In the genomic region with DNA sequence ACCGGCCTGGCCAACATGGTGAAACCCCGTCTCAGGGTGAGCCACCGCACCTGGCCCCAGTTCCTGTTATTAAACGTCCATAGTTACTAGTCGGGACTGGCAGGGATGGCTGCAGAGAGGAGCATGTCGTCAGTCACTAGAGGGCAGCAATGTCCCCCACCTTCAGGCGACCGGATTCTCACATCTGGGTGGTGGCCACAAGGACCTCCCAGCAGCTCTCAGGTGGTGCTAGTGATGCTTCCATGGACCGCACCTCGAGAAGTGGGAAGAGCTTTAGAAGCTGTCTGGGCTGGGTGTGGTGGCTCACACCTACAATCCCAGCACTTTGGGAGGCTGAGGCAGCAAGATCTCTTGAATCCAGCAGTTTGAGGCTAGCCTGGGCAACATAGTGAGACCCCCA, we compare ENCODE assay signal across 8 cellular contexts. TPM values are rescaled to one million over a fixed set of nuclear protein-coding genes. Genes with fewer than 3 reads are reported as not detected.
DNase-seq lines count a peak whose midpoint lies in the region; ATAC-seq and TF ChIP-seq lines count a peak whose summit lies in the region.

No MANE protein-coding gene starts in this region.

- intact Hi-C loops in A673 (cut with micrococcal nuclease; ENCODE audit: unreplicated experiment) (no loop called here), PC-9 (cut with micrococcal nuclease; ENCODE audit: unreplicated experiment) (loop anchor here (5.0 kb wide), 1 partner anchor 76 kb away; no protein-coding TSS in a partner anchor)

- TF ChIP-seq CTCF in A673 (conservative IDR thresholded peaks at IDR 0.05; ENCODE audit: low read depth, low read length) (peak; percentile 58), PC-9 (conservative IDR thresholded peaks at IDR 0.05) (peak; percentile 67)

- peak overlapping the region; percentile 69 for H3K27ac Mint-ChIP-seq in activated T-helper 17 cell treated with anti-CD3 and anti-CD28 coated beads, Interleukin-2, amount 50 U/mL, for 72 hours
- no peak overlapping the region for H3K27ac Mint-ChIP-seq in stimulated activated effector memory CD8-positive, alpha-beta T cell treated with anti-CD3 and anti-CD28 coated beads, Interleukin-12 subunit alpha, Interleukin-12 subunit beta, amount 100 ng/mL, for 72 hours

- peaks cover 5% of the 10 kb centered on the region for H3K4me1 Mint-ChIP-seq in activated T-helper 17 cell treated with anti-CD3 and anti-CD28 coated beads, Interleukin-2, amount 50 U/mL, for 72 hours
- peaks cover 7% of the 10 kb centered on the region for H3K4me1 Mint-ChIP-seq in stimulated activated effector memory CD8-positive, alpha-beta T cell treated with anti-CD3 and anti-CD28 coated beads, Interleukin-12 subunit alpha, Interleukin-12 subunit beta, amount 100 ng/mL, for 72 hours

- no peak overlapping the region for H3K4me3 Mint-ChIP-seq in activated T-helper 17 cell treated with anti-CD3 and anti-CD28 coated beads, Interleukin-2, amount 50 U/mL, for 72 hours
- no peak overlapping the region for H3K4me3 Mint-ChIP-seq in stimulated activated effector memory CD8-positive, alpha-beta T cell treated with anti-CD3 and anti-CD28 coated beads, Interleukin-12 subunit alpha, Interleukin-12 subunit beta, amount 100 ng/mL, for 72 hours

- CTCF ChIA-PET in A673 (lab: Charles Lee) (no interaction called here), PC-9 (lab: Charles Lee) (no interaction called here)

- peak; percentile 57 for DNase-seq in A673 (ENCODE audit: low spot score)
- peak; percentile 55 to 67 for DNase-seq in PC-9
- peak; percentile 14 for DNase-seq in iris pigment epithelial cell (ENCODE audit: low read depth)
- DNase-seq in stimulated activated effector memory CD8-positive, alpha-beta T cell treated with anti-CD3 and anti-CD28 coated beads, Interleukin-12 subunit alpha, Interleukin-12 subunit beta, amount 100 ng/mL, for 72 hours (ENCODE audit: low spot score in 2 of 2) = peak; percentile 31 to 83
- no peak for DNase-seq in C1 segment of cervical spinal cord (lab: John Stamatoyannopoulos, UW)

- H3K4me2 ChIP-seq in PC-9 = no peak overlapping the region

- no TSS peak for BruUV-seq in A673 (replicated peaks; lab: Mats Ljungman, UMichigan)
- no TSS peak for BruUV-seq in PC-9 (replicated peaks; lab: Mats Ljungman, UMichigan)

- H3K36me3 ChIP-seq in A673 (ENCODE audit: insufficient read depth, low read length, poor library complexity, severe bottlenecking) (no peaks in the 10 kb centered on the region), PC-9 (ENCODE audit: low read depth) (no peaks in the 10 kb centered on the region)

- H3K36me3 Mint-ChIP-seq in activated T-helper 17 cell treated with anti-CD3 and anti-CD28 coated beads, Interleukin-2, amount 50 U/mL, for 72 hours (ENCODE audit: low read depth) = no peaks in the 10 kb centered on the region
- peaks cover 6% of the 10 kb centered on the region for H3K36me3 Mint-ChIP-seq in stimulated activated effector memory CD8-positive, alpha-beta T cell treated with anti-CD3 and anti-CD28 coated beads, Interleukin-12 subunit alpha, Interleukin-12 subunit beta, amount 100 ng/mL, for 72 hours

- H3K27ac ChIP-seq in A673 (ENCODE audit: low read depth, low read length, poor library complexity, severe bottlenecking) = no peak overlapping the region
- H3K27ac ChIP-seq in PC-9 = no peak overlapping the region

- H3K27me3 Mint-ChIP-seq in activated T-helper 17 cell treated with anti-CD3 and anti-CD28 coated beads, Interleukin-2, amount 50 U/mL, for 72 hours = peaks cover 10% of the 10 kb centered on the region

- no peaks in the 10 kb centered on the region; the same call in 1 of the 2 replicates for H3F3A ChIP-seq in PC-9 (ENCODE audit: insufficient read depth, low read depth)

- H3K4me3 ChIP-seq in A673 (ENCODE audit: low read depth, low read length, poor library complexity, severe bottlenecking) (no peak overlapping the region), PC-9 (no peak overlapping the region)

- H3K9me2 ChIP-seq in PC-9 (ENCODE audit: insufficient read depth) = no peaks in the 10 kb centered on the region

- no peaks in the 10 kb centered on the region for H3K9me3 ChIP-seq in A673 (ENCODE audit: low read depth, low read length, poor library complexity, severe bottlenecking)
- no peaks in the 10 kb centered on the region for H3K9me3 ChIP-seq in PC-9 (ENCODE audit: insufficient read depth, low read depth)

- no peaks in the 10 kb centered on the region for H4K20me1 ChIP-seq in PC-9 (ENCODE audit: insufficient read depth)

- H3K79me2 ChIP-seq in PC-9 (ENCODE audit: low read depth) = no peaks in the 10 kb centered on the region

- ATAC-seq in GM18502 (IDR thresholded peaks at IDR 0.05; ENCODE audit: poor library complexity, unreplicated experiment) (peak; percentile 66), HG03097 (IDR thresholded peaks at IDR 0.05; ENCODE audit: low FRiP score, unreplicated experiment) (peak; percentile 83)
- ATAC-seq in activated T-helper 17 cell treated with anti-CD3 and anti-CD28 coated beads, Interleukin-2, amount 50 U/mL, for 72 hours (replicated peaks) = peak; percentile 69
- peak; percentile 81 for ATAC-seq in stimulated activated effector memory CD8-positive, alpha-beta T cell treated with anti-CD3 and anti-CD28 coated beads, Interleukin-12 subunit alpha, Interleukin-12 subunit beta, amount 100 ng/mL, for 72 hours

- no peak overlapping the region for H2AFZ ChIP-seq in PC-9

- POLR2A ChIA-PET in A673 (lab: Charles Lee; ENCODE audit: low non-redundant PET) (no interaction called here), PC-9 (lab: Charles Lee; ENCODE audit: unreplicated experiment) (no interaction called here)

- H3K27me3 ChIP-seq in A673 (replicated peaks; ENCODE audit: insufficient read depth, low read depth, low read length, poor library complexity) = no peaks in the 10 kb centered on the region
- no peaks in the 10 kb centered on the region for H3K27me3 ChIP-seq in PC-9 (ENCODE audit: insufficient read depth, low read depth)

- H3K4me1 ChIP-seq in A673 (ENCODE audit: insufficient read depth, low read length, poor library complexity, severe bottlenecking) (no peaks in the 10 kb centered on the region), PC-9 (replicated peaks; ENCODE audit: insufficient read depth) (no peaks in the 10 kb centered on the region)

- H3K9me3 Mint-ChIP-seq in activated T-helper 17 cell treated with anti-CD3 and anti-CD28 coated beads, Interleukin-2, amount 50 U/mL, for 72 hours = no peaks in the 10 kb centered on the region
- H3K9me3 Mint-ChIP-seq in stimulated activated effector memory CD8-positive, alpha-beta T cell treated with anti-CD3 and anti-CD28 coated beads, Interleukin-12 subunit alpha, Interleukin-12 subunit beta, amount 100 ng/mL, for 72 hours = no peaks in the 10 kb centered on the region

RNA-seq across cellular contexts. Expression of a gene that starts 13.3 kb away (rescaled TPM):
- total RNA-seq in A673 (2021) (0.49 and 0.52 TPM in 2 replicates), PC-9 (2021) (not detected in 2 replicates)
- 1 to 10 TPM in 1 of 2 donors, under 1 TPM in 1; 0.52 to 1.2 TPM for total RNA-seq in activated T-helper 17 cell treated with anti-CD3 and anti-CD28 coated beads, Interleukin-2, amount 50 U/mL, for 72 hours

RNA-seq across cellular contexts. Expression of a gene that starts 54.7 kb away (rescaled TPM):
- total RNA-seq in A673 (2021) = not detected in 2 replicates
- total RNA-seq in PC-9 (2021) = 22.4 TPM in 2 replicates
- under 1 TPM; 0.13 to 0.34 TPM for total RNA-seq in activated T-helper 17 cell treated with anti-CD3 and anti-CD28 coated beads, Interleukin-2, amount 50 U/mL, for 72 hours

Comparison
In these comparisons a context has a peak if more than half of its experiments do, and no peak if none do; other contexts are left out.
1. DNase-seq: peak in A673 (single experiment), PC-9 (2 of 2), iris pigment epithelial cell (single experiment) and stimulated activated effector memory CD8-positive, alpha-beta T cell treated with anti-CD3 and anti-CD28 coated beads, Interleukin-12 subunit alpha, Interleukin-12 subunit beta, amount 100 ng/mL, for 72 hours (2 of 2); none in C1 segment of cervical spinal cord (0 of 14).
2. RNA of a gene that starts 54.7 kb away (total RNA-seq): 22.4 TPM in PC-9; 0.13 to 0.34 TPM in activated T-helper 17 cell treated with anti-CD3 and anti-CD28 coated beads, Interleukin-2, amount 50 U/mL, for 72 hours and not detected in A673; every median in the first group is over 10 times any median in the second.
3. Peak in every context shown above with its lines, with median percentiles within 50 percentile points of each other: ATAC-seq.